19 cellular contexts compared by ENCODE assay signal in the genomic region with DNA sequence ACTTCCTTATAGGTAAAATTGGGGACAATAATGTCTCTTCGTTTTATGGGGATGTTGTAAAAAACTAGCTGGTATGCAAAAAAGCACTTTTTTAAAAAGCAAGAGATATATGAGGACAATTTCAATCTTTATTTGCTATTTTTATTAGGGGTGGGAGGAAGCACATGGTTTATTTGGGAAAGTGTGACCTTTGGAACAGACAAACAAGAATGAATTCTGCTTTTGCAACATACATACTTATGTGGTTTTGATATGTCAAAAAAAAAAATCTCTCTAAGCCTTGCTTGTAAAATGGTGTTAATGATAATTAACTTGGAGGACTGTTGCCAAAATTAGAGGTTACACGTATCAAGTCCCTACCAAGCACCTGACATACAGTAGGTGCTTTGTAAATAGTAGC. TPM values are rescaled to one million over a fixed set of nuclear protein-coding genes. Genes with fewer than 3 reads are reported as not detected.
A peak's percentile ranks its signal among the peaks of the same experiment; 100 is the strongest.
DNase-seq lines count a peak whose midpoint lies in the region; ATAC-seq and TF ChIP-seq lines count a peak whose summit lies in the region.
"Had no signal": no experiment of that assay in that cellular context is flagged by ENCODE, and none has a peak within 500 bp of the region (broad histone marks: within the 10 kb centered on the region; RNA-seq: fewer than 3 reads in every experiment).

No MANE protein-coding gene starts in this region.

- H3K9me3 ChIP-seq in liver (ENCODE audit: control insufficient read depth in 4 of 4, low read length in 3 of 4) (no peaks in the 10 kb centered on the region), transverse colon (no peaks in the 10 kb centered on the region), PC-3 (ENCODE audit: low read length) (no peaks in the 10 kb centered on the region)
- H3K9me3 ChIP-seq: BE2C, SJCRH30 had no signal

- H3K27me3 ChIP-seq in liver (ENCODE audit: control insufficient read depth in 4 of 4, insufficient read depth in 4 of 4, low read length in 3 of 4) (no peaks in the 10 kb centered on the region), transverse colon (no peaks in the 10 kb centered on the region), PC-3 (ENCODE audit: low read length) (no peaks in the 10 kb centered on the region)
- H3K27me3 ChIP-seq: BE2C, SJCRH30 had no signal

- no peaks in the 10 kb centered on the region for H3K27me3 Mint-ChIP-seq in activated T-helper 17 cell treated with anti-CD3 and anti-CD28 coated beads, Interleukin-2, amount 50 U/mL, for 72 hours

- H3K4me3 ChIP-seq in liver (ENCODE audit: low read depth in 1 of 3, low read length in 3 of 3) (no peak overlapping the region), transverse colon (no peak overlapping the region), PC-3 (ENCODE audit: low read length) (no peak overlapping the region)
- H3K4me3 ChIP-seq: GM23338, PC-9, SJCRH30 had no signal

- POLR2A ChIA-PET in PC-3 (lab: Charles Lee; ENCODE audit: unreplicated experiment): no interaction called here

- no peaks in the 10 kb centered on the region for H3K9me2 ChIP-seq in PC-3 (replicated peaks; ENCODE audit: low read length)

- H3F3A ChIP-seq in PC-3 (ENCODE audit: low read length, unreplicated experiment): no peaks in the 10 kb centered on the region

- no peak overlapping the region for H3K4me2 ChIP-seq in PC-3 (ENCODE audit: low read length)
- H3K4me2 ChIP-seq: GM23338, PC-9 had no signal

- intact Hi-C loops in transverse colon (cut with DNase I; ENCODE audit: low total_unique reads): no loop called here
- intact Hi-C loops in PC-3 (cut with micrococcal nuclease): no loop called here

- no peak overlapping the region for H3K4me3 Mint-ChIP-seq in activated T-helper 17 cell treated with anti-CD3 and anti-CD28 coated beads, Interleukin-2, amount 50 U/mL, for 72 hours
- H3K4me3 Mint-ChIP-seq: CD8-positive, alpha-beta T cell; GM23338 had no signal

- BruUV-seq in PC-3 (replicated peaks; lab: Mats Ljungman, UMichigan): no TSS peak

- H3K27ac ChIP-seq in liver (ENCODE audit: low read depth in 1 of 2, low read length in 2 of 2) (peak overlapping the region; percentile 69 to 73), transverse colon (peak overlapping the region; percentile 73 to 79 (median 76)), PC-3 (ENCODE audit: low read length) (no peak overlapping the region)
- H3K27ac ChIP-seq: PC-9, SJCRH30 had no signal

- no peak for TF ChIP-seq POLR2A in transverse colon (IDR thresholded peaks at IDR 0.05)

- no peak for TF ChIP-seq EP300 in transverse colon (IDR thresholded peaks at IDR 0.05; ENCODE audit: low read depth)

- H3K79me2 ChIP-seq in PC-3 (ENCODE audit: low read length): no peaks in the 10 kb centered on the region

- no peak overlapping the region for H2AFZ ChIP-seq in PC-3 (ENCODE audit: low read length)
- H2AFZ ChIP-seq: GM23338, PC-9 had no signal

- H3K36me3 ChIP-seq in liver (ENCODE audit: control insufficient read depth in 4 of 4, insufficient read depth in 3 of 4, low read depth in 1 of 4, low read length in 3 of 4) (no peaks in the 10 kb centered on the region), transverse colon (no peaks in the 10 kb centered on the region), PC-3 (ENCODE audit: low read depth, low read length) (no peaks in the 10 kb centered on the region)
- H3K36me3 ChIP-seq: BE2C, SJCRH30 had no signal

- H3K9ac ChIP-seq in liver (ENCODE audit: low read depth in 1 of 2, low read length in 2 of 2): peak overlapping the region in 1 of 2 donors; percentile 11
- no peak overlapping the region for H3K9ac ChIP-seq in PC-3 (ENCODE audit: low read length)

- DNase-seq in HT-29 (ENCODE audit: low spot score) (peak; percentile 9), transverse colon (no peak), NCI-H2029 treated with DMSO at 0.1 percent for 48 hours (lab: John Stamatoyannopoulos, UW) (no peak), PC-3 (no peak)
- DNase-seq: BE2C; CD8-positive, alpha-beta T cell; DMS79 treated with DMSO at 0.1 percent for 48 hours; KBM-7; NCI-H1436 treated with DMSO at 0.1 percent for 48 hours; NCI-H2081 treated with DMSO at 0.1 percent for 48 hours; NCI-H510A; NCI-H774; PC-9; SJCRH30 had no signal

- no peak for ATAC-seq in activated T-helper 17 cell treated with anti-CD3 and anti-CD28 coated beads, Interleukin-2, amount 50 U/mL, for 72 hours (replicated peaks)
- ATAC-seq in GM18520 (IDR thresholded peaks at IDR 0.05; ENCODE audit: unreplicated experiment): no peak
- no peak for ATAC-seq in PC-3
- ATAC-seq: CD8-positive, alpha-beta T cell; GM23338; HCT116 had no signal

- no peaks in the 10 kb centered on the region for H4K20me1 ChIP-seq in PC-3 (ENCODE audit: low read length)

- TF ChIP-seq RAD21 in liver (IDR thresholded peaks at IDR 0.05): no peak

- no peak for TF ChIP-seq CTCF in liver (IDR thresholded peaks at IDR 0.05; ENCODE audit: low read depth, low read length, missing input control)
- TF ChIP-seq CTCF in transverse colon (IDR thresholded peaks at IDR 0.05): no peak
- TF ChIP-seq CTCF in PC-3 (conservative IDR thresholded peaks at IDR 0.05; ENCODE audit: low read depth, low read length): no peak

- 34% methylated on average over 2 of the region's 2 CpGs for WGBS in liver
- WGBS in transverse colon (ENCODE audit: low coverage in 1 of 2), 2 donors: 53 to 75% methylated on average over 2 of the region's 2 CpGs

- in situ Hi-C loops in transverse colon (cut with MboI; ENCODE audit: low pct_ligation_motif_present in 1 of 4, low pct_unique_long_range_greater_than_20kb in 1 of 4, low sequenced_read_pairs in 3 of 4): no loop called here

- no peaks in the 10 kb centered on the region for H3K9me3 Mint-ChIP-seq in activated T-helper 17 cell treated with anti-CD3 and anti-CD28 coated beads, Interleukin-2, amount 50 U/mL, for 72 hours
- H3K9me3 Mint-ChIP-seq: CD8-positive, alpha-beta T cell; GM23338 had no signal

- CTCF ChIA-PET in PC-3 (lab: Charles Lee): no interaction called here

- H3K4me1 ChIP-seq in liver (ENCODE audit: control insufficient read depth in 4 of 4, insufficient read depth in 4 of 4, low read length in 3 of 4) (peaks cover 6 to 37% (median 30%) of the 10 kb centered on the region in 4 donors), transverse colon (peaks cover 5 to 46% (median 24%) of the 10 kb centered on the region in 4 donors), PC-3 (ENCODE audit: insufficient read depth, low read length) (peaks cover 8% of the 10 kb centered on the region)
- H3K4me1 ChIP-seq: BE2C had no signal

- no peaks in the 10 kb centered on the region for H3K36me3 Mint-ChIP-seq in activated T-helper 17 cell treated with anti-CD3 and anti-CD28 coated beads, Interleukin-2, amount 50 U/mL, for 72 hours (ENCODE audit: low read depth)
- H3K36me3 Mint-ChIP-seq: CD8-positive, alpha-beta T cell had no signal

- peak overlapping the region; percentile 14 for H3K27ac Mint-ChIP-seq in activated T-helper 17 cell treated with anti-CD3 and anti-CD28 coated beads, Interleukin-2, amount 50 U/mL, for 72 hours
- H3K27ac Mint-ChIP-seq: CD8-positive, alpha-beta T cell; GM23338 had no signal

- H3K4me1 Mint-ChIP-seq in activated T-helper 17 cell treated with anti-CD3 and anti-CD28 coated beads, Interleukin-2, amount 50 U/mL, for 72 hours: peaks cover 13% of the 10 kb centered on the region

TF ChIP-seq in liver, 16 proteins besides CTCF, POLR2A, EP300 and RAD21:
- TF ChIP-seq RXRA (IDR thresholded peaks at IDR 0.05): no peak
- TF ChIP-seq SP1 (IDR thresholded peaks at IDR 0.05): peak; percentile 49
- TF ChIP-seq ATF3 (IDR thresholded peaks at IDR 0.05): no peak
- TF ChIP-seq HNF4G (IDR thresholded peaks at IDR 0.05): peak; percentile 34
- TF ChIP-seq, protein P1, sequence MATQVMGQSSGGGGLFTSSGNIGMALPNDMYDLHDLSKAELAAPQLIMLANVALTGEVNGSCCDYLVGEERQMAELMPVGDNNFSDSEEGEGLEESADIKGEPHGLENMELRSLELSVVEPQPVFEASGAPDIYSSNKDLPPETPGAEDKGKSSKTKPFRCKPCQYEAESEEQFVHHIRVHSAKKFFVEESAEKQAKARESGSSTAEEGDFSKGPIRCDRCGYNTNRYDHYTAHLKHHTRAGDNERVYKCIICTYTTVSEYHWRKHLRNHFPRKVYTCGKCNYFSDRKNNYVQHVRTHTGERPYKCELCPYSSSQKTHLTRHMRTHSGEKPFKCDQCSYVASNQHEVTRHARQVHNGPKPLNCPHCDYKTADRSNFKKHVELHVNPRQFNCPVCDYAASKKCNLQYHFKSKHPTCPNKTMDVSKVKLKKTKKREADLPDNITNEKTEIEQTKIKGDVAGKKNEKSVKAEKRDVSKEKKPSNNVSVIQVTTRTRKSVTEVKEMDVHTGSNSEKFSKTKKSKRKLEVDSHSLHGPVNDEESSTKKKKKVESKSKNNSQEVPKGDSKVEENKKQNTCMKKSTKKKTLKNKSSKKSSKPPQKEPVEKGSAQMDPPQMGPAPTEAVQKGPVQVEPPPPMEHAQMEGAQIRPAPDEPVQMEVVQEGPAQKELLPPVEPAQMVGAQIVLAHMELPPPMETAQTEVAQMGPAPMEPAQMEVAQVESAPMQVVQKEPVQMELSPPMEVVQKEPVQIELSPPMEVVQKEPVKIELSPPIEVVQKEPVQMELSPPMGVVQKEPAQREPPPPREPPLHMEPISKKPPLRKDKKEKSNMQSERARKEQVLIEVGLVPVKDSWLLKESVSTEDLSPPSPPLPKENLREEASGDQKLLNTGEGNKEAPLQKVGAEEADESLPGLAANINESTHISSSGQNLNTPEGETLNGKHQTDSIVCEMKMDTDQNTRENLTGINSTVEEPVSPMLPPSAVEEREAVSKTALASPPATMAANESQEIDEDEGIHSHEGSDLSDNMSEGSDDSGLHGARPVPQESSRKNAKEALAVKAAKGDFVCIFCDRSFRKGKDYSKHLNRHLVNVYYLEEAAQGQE (IDR thresholded peaks at IDR 0.05): no peak
- peak; percentile 63 to 74 for TF ChIP-seq HNF4A (conservative IDR thresholded peaks at IDR 0.05)

RNA-seq across cellular contexts. Expression of gene SUSD6, which starts 4.6 kb away (rescaled TPM):
- 6.1 and 10.9 TPM in 2 replicates for total RNA-seq in HT-29 (2014; rRNA removed; shearing (Covaris generic))
- total RNA-seq in activated T-helper 17 cell treated with anti-CD3 and anti-CD28 coated beads, Interleukin-2, amount 50 U/mL, for 72 hours: 10 to 100 TPM; 76.9 to 96.4 TPM
- total RNA-seq in liver (10 to 100 TPM in 1 of 2 donors, 1 to 10 TPM in 1; 7.9 to 10.8 TPM), transverse colon (100 to 1,000 TPM in 2 of 4 donors, 10 to 100 TPM in 2; 29.1 to 159 (median 95.0) TPM), PC-3 (2014; rRNA removed) (6.1 and 9.3 TPM in 2 replicates)
- polyA plus RNA-seq in liver: 1 to 10 TPM; 6.8 to 7.4 TPM

RNA-seq across cellular contexts. Expression of gene CCDC177, which starts 32.1 kb away (rescaled TPM):
- not detected in 2 replicates for total RNA-seq in HT-29 (2014; rRNA removed; shearing (Covaris generic))
- not detected for total RNA-seq in activated T-helper 17 cell treated with anti-CD3 and anti-CD28 coated beads, Interleukin-2, amount 50 U/mL, for 72 hours
- total RNA-seq in liver: not detected
- polyA plus RNA-seq in liver: under 1 TPM in 1 of 2 donors, not detected in 1; 0.08 TPM
- total RNA-seq in transverse colon: not detected
- total RNA-seq in PC-3 (2014; rRNA removed): not detected in 2 replicates
- total RNA-seq: CD8-positive, alpha-beta T cell; PC-9 had no signal
